In genomic region chr12:92051441-92051840, GRCh38 we compare ENCODE assay signal across 13 cellular contexts.
DNase-seq lines count a peak whose midpoint lies in the region; TF ChIP-seq lines count a peak whose summit lies in the region.
"Had no signal": no experiment of that assay in that cellular context is flagged by ENCODE, and none has a peak within 500 bp of the region (broad histone marks: within the 10 kb centered on the region; RNA-seq: fewer than 3 reads in every experiment).

No MANE protein-coding gene starts in this region.

- H3K36me3 Mint-ChIP-seq in activated naive CD4-positive, alpha-beta T cell treated with anti-CD3 and anti-CD28 coated beads, Interleukin-2, amount 50 U/mL, for 24 hours = peaks cover 43% of the 10 kb centered on the region
- peaks cover 10% of the 10 kb centered on the region for H3K36me3 Mint-ChIP-seq in activated naive CD4-positive, alpha-beta T cell treated with anti-CD3 and anti-CD28 coated beads, Interleukin-2, amount 10 ng/mL, durations not matched to agents 7 days and 5 days
- peaks cover 34% of the 10 kb centered on the region for H3K36me3 Mint-ChIP-seq in activated T-helper 2 cell treated with anti-CD3 and anti-CD28 coated beads, Interferon-gamma antibody, Interleukin-2, Interleukin-4, amounts not matched to agents 10 μg/mL and 5 μg/mL and 100 μg/mL, durations not matched to agents 14 hours and 24 hours and 36 hours (ENCODE audit: low read depth)
- H3K36me3 Mint-ChIP-seq in osteocyte (ENCODE audit: unreplicated experiment) = no peaks in the 10 kb centered on the region

- TF ChIP-seq CTCF in osteocyte (IDR thresholded peaks at IDR 0.05) = no peak

- intact Hi-C loops in activated T-helper 2 cell treated with anti-CD3 and anti-CD28 coated beads, Interferon-gamma antibody, Interleukin-2, Interleukin-4, amounts not matched to agents 10 μg/mL and 5 μg/mL and 100 μg/mL, durations not matched to agents 14 hours and 24 hours and 36 hours (cut with micrococcal nuclease) = loop anchor here (10.0 kb wide), 2 partner anchors 163 to 237 kb away; no protein-coding TSS in a partner anchor

- CTCF ChIA-PET in activated naive CD4-positive, alpha-beta T cell treated with anti-CD3 and anti-CD28 coated beads, Interleukin-2, amount 10 ng/mL, durations not matched to agents 7 days and 5 days (lab: Charles Lee) = interaction anchor here (1.6 kb wide), 1 partner anchor 10 kb away, joined by 4 read pairs; no protein-coding TSS in a partner anchor

- peak overlapping the region; percentile 74 for H3K4me3 Mint-ChIP-seq in activated naive CD4-positive, alpha-beta T cell treated with anti-CD3 and anti-CD28 coated beads, Interleukin-2, amount 50 U/mL, for 24 hours
- no peak overlapping the region for H3K4me3 Mint-ChIP-seq in activated naive CD4-positive, alpha-beta T cell treated with anti-CD3 and anti-CD28 coated beads, Interleukin-2, amount 10 ng/mL, durations not matched to agents 7 days and 5 days
- no peak overlapping the region for H3K4me3 Mint-ChIP-seq in activated T-helper 2 cell treated with anti-CD3 and anti-CD28 coated beads, Interferon-gamma antibody, Interleukin-2, Interleukin-4, amounts not matched to agents 10 μg/mL and 5 μg/mL and 100 μg/mL, durations not matched to agents 14 hours and 24 hours and 36 hours (ENCODE audit: low read depth)
- H3K4me3 Mint-ChIP-seq in osteocyte (ENCODE audit: unreplicated experiment) = no peak overlapping the region
- H3K4me3 Mint-ChIP-seq: HFFc6 had no signal

- no peaks in the 10 kb centered on the region for H3K27me3 Mint-ChIP-seq in activated naive CD4-positive, alpha-beta T cell treated with anti-CD3 and anti-CD28 coated beads, Interleukin-2, amount 50 U/mL, for 24 hours
- no peaks in the 10 kb centered on the region for H3K27me3 Mint-ChIP-seq in activated naive CD4-positive, alpha-beta T cell treated with anti-CD3 and anti-CD28 coated beads, Interleukin-2, amount 10 ng/mL, durations not matched to agents 7 days and 5 days
- no peaks in the 10 kb centered on the region for H3K27me3 Mint-ChIP-seq in activated T-helper 2 cell treated with anti-CD3 and anti-CD28 coated beads, Interferon-gamma antibody, Interleukin-2, Interleukin-4, amounts not matched to agents 10 μg/mL and 5 μg/mL and 100 μg/mL, durations not matched to agents 14 hours and 24 hours and 36 hours (ENCODE audit: low read depth)
- no peaks in the 10 kb centered on the region for H3K27me3 Mint-ChIP-seq in osteocyte (ENCODE audit: unreplicated experiment)

- peaks cover 91% of the 10 kb centered on the region for H3K4me1 Mint-ChIP-seq in activated naive CD4-positive, alpha-beta T cell treated with anti-CD3 and anti-CD28 coated beads, Interleukin-2, amount 50 U/mL, for 24 hours
- H3K4me1 Mint-ChIP-seq in activated naive CD4-positive, alpha-beta T cell treated with anti-CD3 and anti-CD28 coated beads, Interleukin-2, amount 10 ng/mL, durations not matched to agents 7 days and 5 days = peaks cover 46% of the 10 kb centered on the region
- peaks cover 70% of the 10 kb centered on the region for H3K4me1 Mint-ChIP-seq in activated T-helper 2 cell treated with anti-CD3 and anti-CD28 coated beads, Interferon-gamma antibody, Interleukin-2, Interleukin-4, amounts not matched to agents 10 μg/mL and 5 μg/mL and 100 μg/mL, durations not matched to agents 14 hours and 24 hours and 36 hours (ENCODE audit: low read depth)
- peaks cover 48% of the 10 kb centered on the region for H3K4me1 Mint-ChIP-seq in osteocyte (ENCODE audit: unreplicated experiment)

- peaks cover 14% of the 10 kb centered on the region for H3K9me3 Mint-ChIP-seq in activated naive CD4-positive, alpha-beta T cell treated with anti-CD3 and anti-CD28 coated beads, Interleukin-2, amount 50 U/mL, for 24 hours
- H3K9me3 Mint-ChIP-seq in activated naive CD4-positive, alpha-beta T cell treated with anti-CD3 and anti-CD28 coated beads, Interleukin-2, amount 10 ng/mL, durations not matched to agents 7 days and 5 days = peaks cover 5% of the 10 kb centered on the region
- peaks cover 4% of the 10 kb centered on the region for H3K9me3 Mint-ChIP-seq in activated T-helper 2 cell treated with anti-CD3 and anti-CD28 coated beads, Interferon-gamma antibody, Interleukin-2, Interleukin-4, amounts not matched to agents 10 μg/mL and 5 μg/mL and 100 μg/mL, durations not matched to agents 14 hours and 24 hours and 36 hours
- H3K9me3 Mint-ChIP-seq in osteocyte (ENCODE audit: unreplicated experiment) = no peaks in the 10 kb centered on the region
- H3K9me3 Mint-ChIP-seq: HFFc6 had no signal

- H3K27ac Mint-ChIP-seq in activated naive CD4-positive, alpha-beta T cell treated with anti-CD3 and anti-CD28 coated beads, Interleukin-2, amount 50 U/mL, for 24 hours = peak overlapping the region; percentile 88
- H3K27ac Mint-ChIP-seq in activated naive CD4-positive, alpha-beta T cell treated with anti-CD3 and anti-CD28 coated beads, Interleukin-2, amount 10 ng/mL, durations not matched to agents 7 days and 5 days = no peak overlapping the region
- peak overlapping the region; percentile 80 for H3K27ac Mint-ChIP-seq in activated T-helper 2 cell treated with anti-CD3 and anti-CD28 coated beads, Interferon-gamma antibody, Interleukin-2, Interleukin-4, amounts not matched to agents 10 μg/mL and 5 μg/mL and 100 μg/mL, durations not matched to agents 14 hours and 24 hours and 36 hours
- peak overlapping the region; percentile 3 for H3K27ac Mint-ChIP-seq in osteocyte (ENCODE audit: unreplicated experiment)
- H3K27ac Mint-ChIP-seq: HFFc6 had no signal

- DNase-seq in DMS53 (lab: John Stamatoyannopoulos, UW) = peak; percentile 13
- no peak for DNase-seq in DMS53 treated with DMSO at 0.1 percent for 48 hours (lab: John Stamatoyannopoulos, UW; ENCODE audit: unreplicated experiment)
- no peak for DNase-seq in activated naive CD4-positive, alpha-beta T cell treated with anti-CD3 and anti-CD28 coated beads, Interleukin-2, amount 10 ng/mL, durations not matched to agents 7 days and 5 days
- DNase-seq in activated T-helper 2 cell treated with anti-CD3 and anti-CD28 coated beads, Interferon-gamma antibody, Interleukin-2, Interleukin-4, amounts not matched to agents 10 μg/mL and 5 μg/mL and 100 μg/mL, durations not matched to agents 14 hours and 24 hours and 36 hours (ENCODE audit: low spot score) = no peak
- no peak for DNase-seq in osteocyte (ENCODE audit: extremely low spot score, unreplicated experiment)
- no peak for DNase-seq in NCI-H146 treated with DMSO at 0.1 percent for 48 hours (lab: John Stamatoyannopoulos, UW; ENCODE audit: unreplicated experiment)
- no peak for DNase-seq in NCI-H187 (lab: John Stamatoyannopoulos, UW)
- DNase-seq: COR-L47, DMS153, HFFc6, NCI-H1092, NCI-H187 treated with DMSO at 0.1 percent for 48 hours had no signal
